ENCODE assay signal across 1 cellular context in the genomic region with DNA sequence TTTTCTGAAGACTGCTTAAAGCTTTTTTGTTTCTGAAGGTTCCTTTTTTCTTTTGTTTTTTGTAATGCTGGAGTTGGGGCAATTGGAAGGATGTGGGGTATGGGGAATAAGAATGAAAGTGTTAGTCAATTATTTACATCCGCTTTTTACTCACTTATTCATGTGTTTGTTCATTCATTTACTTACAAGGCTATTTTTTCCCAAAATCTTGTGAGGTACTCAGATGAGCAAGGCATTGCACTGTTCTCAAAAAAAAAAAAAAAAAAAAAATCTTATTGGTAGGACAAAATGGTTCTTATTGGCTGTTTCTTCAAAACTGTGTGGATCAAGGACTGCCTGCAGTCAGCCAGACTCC.
TF ChIP-seq lines count a peak whose summit lies in the region.

No MANE protein-coding gene starts in this region.

TF ChIP-seq in A549, 52 proteins besides CTCF, POLR2A, EP300 and RAD21 (continued from another document):
- TF ChIP-seq REST (IDR thresholded peaks at IDR 0.05), result no peak
- TF ChIP-seq, protein P1, sequence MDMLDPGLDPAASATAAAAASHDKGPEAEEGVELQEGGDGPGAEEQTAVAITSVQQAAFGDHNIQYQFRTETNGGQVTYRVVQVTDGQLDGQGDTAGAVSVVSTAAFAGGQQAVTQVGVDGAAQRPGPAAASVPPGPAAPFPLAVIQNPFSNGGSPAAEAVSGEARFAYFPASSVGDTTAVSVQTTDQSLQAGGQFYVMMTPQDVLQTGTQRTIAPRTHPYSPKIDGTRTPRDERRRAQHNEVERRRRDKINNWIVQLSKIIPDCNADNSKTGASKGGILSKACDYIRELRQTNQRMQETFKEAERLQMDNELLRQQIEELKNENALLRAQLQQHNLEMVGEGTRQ (IDR thresholded peaks at IDR 0.05), result no peak
- TF ChIP-seq MAZ (IDR thresholded peaks at IDR 0.05; ENCODE audit: borderline replicate concordance, low read depth, low read length), result no peak
- no peak for TF ChIP-seq RNF2 (IDR thresholded peaks at IDR 0.05; ENCODE audit: borderline replicate concordance, low read depth)
- no peak for TF ChIP-seq KDM1A (IDR thresholded peaks at IDR 0.05; ENCODE audit: low read depth)
- no peak for TF ChIP-seq CBX2 (IDR thresholded peaks at IDR 0.05; ENCODE audit: borderline replicate concordance, low read depth)
- no peak for TF ChIP-seq CEBPB (IDR thresholded peaks at IDR 0.05)
- no peak for TF ChIP-seq JUN (IDR thresholded peaks at IDR 0.05)
- no peak for TF ChIP-seq PHF8 (IDR thresholded peaks at IDR 0.05; ENCODE audit: borderline replicate concordance, low read depth)
- no peak for TF ChIP-seq NR3C1 (IDR thresholded peaks at IDR 0.05)
- TF ChIP-seq NPAS2 (CRISPR knock-in tag; IDR thresholded peaks at IDR 0.05; ENCODE audit: borderline replicate concordance), result no peak
- TF ChIP-seq SREBF2 (IDR thresholded peaks at IDR 0.05), result no peak
- no peak for TF ChIP-seq MAX (IDR thresholded peaks at IDR 0.05)
- TF ChIP-seq E2F6 (IDR thresholded peaks at IDR 0.05; ENCODE audit: borderline replicate concordance, low read depth), result no peak
TF ChIP-seq in A549: peak in this region for 0.
